Comparison of ENCODE assay signal across 13 cellular contexts in the genomic region with DNA sequence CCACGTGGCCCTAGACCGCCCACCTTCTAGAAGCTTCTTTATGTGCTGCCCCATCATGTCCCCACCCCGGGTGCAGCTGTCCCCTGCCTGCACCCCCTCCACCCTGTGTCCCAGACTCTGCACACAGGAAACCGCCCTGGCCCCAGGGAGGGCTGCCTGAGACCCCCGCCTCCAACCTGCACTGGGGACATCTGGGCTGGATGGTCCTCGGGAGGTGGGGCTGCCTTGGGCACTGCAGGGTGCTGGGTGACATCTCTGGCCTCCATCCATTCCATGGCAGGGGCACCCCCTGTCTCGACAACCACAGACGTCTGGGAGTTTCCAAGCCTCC. TPM values are rescaled to one million over a fixed set of nuclear protein-coding genes. Genes with fewer than 3 reads are reported as not detected.
DNase-seq lines count a peak whose midpoint lies in the region; ATAC-seq and TF ChIP-seq lines count a peak whose summit lies in the region.
"Had no signal": no experiment of that assay in that cellular context is flagged by ENCODE, and none has a peak within 500 bp of the region (broad histone marks: within the 10 kb centered on the region; RNA-seq: fewer than 3 reads in every experiment).

No MANE protein-coding gene starts in this region.

- peak overlapping the region; percentile 47 for H3K14ac ChIP-seq in trophoblast cell (ENCODE audit: low read length)

- H3K79me1 ChIP-seq in trophoblast cell (ENCODE audit: low read length) = peaks cover 19% of the 10 kb centered on the region

- WGBS in trophoblast cell (ENCODE audit: extremely low coverage, insufficient coverage, insufficient read length) = no CpG with 5 or more reads among the region's 8 CpGs

- H3K9me3 Mint-ChIP-seq in CD4-positive, alpha-beta T cell = no peaks in the 10 kb centered on the region

- no peak overlapping the region for H3K23ac ChIP-seq in trophoblast cell (ENCODE audit: low read length)

- H3K18ac ChIP-seq in trophoblast cell (ENCODE audit: low read length) = peak overlapping the region; percentile 55

- peak overlapping the region; percentile 28 for H3K4me3 ChIP-seq in effector memory CD4-positive, alpha-beta T cell (ENCODE audit: insufficient read depth, low read depth, low read length, poor library complexity, severe bottlenecking)
- H3K4me3 ChIP-seq in trophoblast cell (ENCODE audit: low read depth, low read length) = no peak overlapping the region

- intact Hi-C loops in CD4-positive, alpha-beta T cell (cut with DNase I, micrococcal nuclease) = no loop called here

- H3K4me3 Mint-ChIP-seq in CD4-positive, alpha-beta T cell = peak overlapping the region; percentile 82

- ATAC-seq in CD4-positive, alpha-beta T cell (ENCODE audit: poor library complexity) = no peak
- ATAC-seq in HG03159 (IDR thresholded peaks at IDR 0.05; ENCODE audit: unreplicated experiment) (no peak), HG02870 (IDR thresholded peaks at IDR 0.05; ENCODE audit: unreplicated experiment) (no peak)

- H2AFZ ChIP-seq in trophoblast cell (ENCODE audit: insufficient read depth, low read length, poor library complexity) = peak overlapping the region; percentile 11

- H3K79me2 ChIP-seq in trophoblast cell (ENCODE audit: control insufficient read depth, insufficient read depth, low read length, poor library complexity) = peaks cover 1% of the 10 kb centered on the region

- H2BK12ac ChIP-seq in trophoblast cell (ENCODE audit: low read length) = peak overlapping the region; percentile 34

- H3K36me3 Mint-ChIP-seq in CD4-positive, alpha-beta T cell (ENCODE audit: low read depth) = no peaks in the 10 kb centered on the region

- H3K36me3 ChIP-seq in KOPT-K1 (ENCODE audit: insufficient read depth, low read length) (no peaks in the 10 kb centered on the region), trophoblast cell (ENCODE audit: control insufficient read depth in 1 of 2, insufficient read depth in 2 of 2, low read length in 2 of 2) (peaks cover 7 to 10% of the 10 kb centered on the region in 2 experiments)
- H3K36me3 ChIP-seq in effector memory CD4-positive, alpha-beta T cell (ENCODE audit: control insufficient read depth, insufficient read depth, low read length) = no peaks in the 10 kb centered on the region

- CTCF ChIA-PET in CD4-positive, alpha-beta T cell (lab: Charles Lee) = interaction anchor here (1.2 kb wide), 1 partner anchor 97 kb away, joined by 4 read pairs; no protein-coding TSS in a partner anchor

- H3K4me2 ChIP-seq in trophoblast cell (ENCODE audit: low read length) = peak overlapping the region; percentile 20

- peak overlapping the region; percentile 58 for H4K8ac ChIP-seq in trophoblast cell (ENCODE audit: low read depth, low read length)

- DNase-seq in CD4-positive, alpha-beta T cell = no peak
- DNase-seq in effector memory CD4-positive, alpha-beta T cell = no peak
- DNase-seq in trophoblast cell (no peak), SKM-1 treated with dmso at 0.1 percent for 144 hours (lab: John Stamatoyannopoulos, UW; ENCODE audit: unreplicated experiment) (no peak)
- no peak for DNase-seq in effector CD4-positive, alpha-beta T cell
- DNase-seq: GOT3; head of caudate nucleus; NCI-H1436; NCI-H82; stimulated activated CD4-positive, alpha-beta T cell treated with anti-CD3 and anti-CD28 coated beads, Interleukin-4, amount 100 ng/mL, for 1 hour had no signal

- peak overlapping the region; percentile 88 for H4K91ac ChIP-seq in trophoblast cell (ENCODE audit: low read depth, low read length)

- no peaks in the 10 kb centered on the region for H3K9me3 ChIP-seq in CD4-positive, alpha-beta T cell (ENCODE audit: control insufficient read depth, low read length)
- no peaks in the 10 kb centered on the region for H3K9me3 ChIP-seq in KOPT-K1 (ENCODE audit: insufficient read depth, low read length, poor library complexity, severe bottlenecking)
- H3K9me3 ChIP-seq in effector memory CD4-positive, alpha-beta T cell (ENCODE audit: control insufficient read depth, low read length) = no peaks in the 10 kb centered on the region
- no peaks in the 10 kb centered on the region for H3K9me3 ChIP-seq in trophoblast cell (ENCODE audit: insufficient read depth, low read depth, low read length)

- H3K4me1 ChIP-seq in effector memory CD4-positive, alpha-beta T cell (ENCODE audit: control insufficient read depth, insufficient read depth, low read length, poor library complexity, severe bottlenecking) = peaks cover 62% of the 10 kb centered on the region
- peaks cover 30 to 33% of the 10 kb centered on the region in 2 experiments for H3K4me1 ChIP-seq in trophoblast cell (ENCODE audit: control insufficient read depth in 1 of 2, insufficient read depth in 2 of 2, low read length in 2 of 2)

- H2BK120ac ChIP-seq in trophoblast cell (ENCODE audit: insufficient read depth, low read length, poor library complexity) = peak overlapping the region; percentile 28

- H4K12ac ChIP-seq in trophoblast cell (ENCODE audit: low read depth, low read length) = peak overlapping the region; percentile 22

- H3K4me1 Mint-ChIP-seq in CD4-positive, alpha-beta T cell (ENCODE audit: low read depth) = peaks cover 46% of the 10 kb centered on the region

- peak overlapping the region; percentile 18 for H3K4ac ChIP-seq in trophoblast cell (ENCODE audit: low read depth, low read length)

- H3K9ac ChIP-seq in trophoblast cell (ENCODE audit: low read length) = no peak overlapping the region

- POLR2A ChIA-PET in CD4-positive, alpha-beta T cell (lab: Charles Lee) = interaction anchor here (1.3 to 1.8 kb wide), 2 partner anchors 15 to 20 kb away, joined by 4 read pairs; no protein-coding TSS in a partner anchor

- H3K27me3 Mint-ChIP-seq in CD4-positive, alpha-beta T cell = no peaks in the 10 kb centered on the region

- peak overlapping the region; percentile 8 for H2BK5ac ChIP-seq in trophoblast cell (ENCODE audit: low read depth, low read length, poor library complexity)

- no peaks in the 10 kb centered on the region for H3K27me3 ChIP-seq in CD4-positive, alpha-beta T cell (ENCODE audit: control insufficient read depth, insufficient read depth, low read length)
- H3K27me3 ChIP-seq in effector memory CD4-positive, alpha-beta T cell (replicated peaks; ENCODE audit: control insufficient read depth, insufficient read depth, low read length, poor library complexity, severe bottlenecking) = no peaks in the 10 kb centered on the region
- H3K27me3 ChIP-seq in trophoblast cell (ENCODE audit: insufficient read depth, low read length) = no peaks in the 10 kb centered on the region

- no peak for TF ChIP-seq CTCF in CD4-positive, alpha-beta T cell (IDR thresholded peaks at IDR 0.05)

- peak overlapping the region; percentile 65 for H2AK5ac ChIP-seq in trophoblast cell (ENCODE audit: low read length)

- peak overlapping the region; percentile 57 for H3K27ac ChIP-seq in CD4-positive, alpha-beta T cell (ENCODE audit: low read depth, low read length)
- H3K27ac ChIP-seq in KOPT-K1 (ENCODE audit: low read depth, low read length, poor library complexity, severe bottlenecking) (peak overlapping the region; percentile 62), trophoblast cell (ENCODE audit: low read depth, low read length) (peak overlapping the region; percentile 79)
- peak overlapping the region; percentile 53 for H3K27ac ChIP-seq in effector memory CD4-positive, alpha-beta T cell (ENCODE audit: insufficient read depth, low read length, poor library complexity, severe bottlenecking)

- peak overlapping the region; percentile 86 for H3K27ac Mint-ChIP-seq in CD4-positive, alpha-beta T cell

RNA-seq across cellular contexts. Expression of gene ZBTB7A, which starts 17.8 kb away (rescaled TPM):
- 10 to 100 TPM; 44.2 to 47.2 TPM for total RNA-seq in CD4-positive, alpha-beta T cell
- polyA plus RNA-seq in trophoblast cell (2013) = 33.3 and 34.5 TPM in 2 replicates

RNA-seq across cellular contexts. Expression of gene MAP2K2, which starts 39.4 kb away (rescaled TPM):
- total RNA-seq in CD4-positive, alpha-beta T cell = 10 to 100 TPM; 72.7 to 77.6 TPM
- 150 and 155 TPM in 2 replicates for polyA plus RNA-seq in trophoblast cell (2013)
